ENCODE assay signal across 8 cellular contexts in genomic region chr9:121698627-121699270, GRCh38. TPM values are rescaled to one million over a fixed set of nuclear protein-coding genes. Genes with fewer than 3 reads are reported as not detected.
DNase-seq lines count a peak whose midpoint lies in the region; ATAC-seq and TF ChIP-seq lines count a peak whose summit lies in the region.

No MANE protein-coding gene starts in this region.

- CTCF ChIA-PET in CD4-positive, alpha-beta memory T cell (lab: Charles Lee; ENCODE audit: partially characterized antibody): no interaction called here

- intact Hi-C loops in natural killer cell (cut with micrococcal nuclease): no loop called here
- intact Hi-C loops in CD4-positive, alpha-beta memory T cell (cut with micrococcal nuclease): no loop called here

- peak overlapping the region; percentile 42 for H3K4me3 Mint-ChIP-seq in natural killer cell
- peak overlapping the region in 2 of 8 donors; percentile 65 to 73 for H3K4me3 Mint-ChIP-seq in CD4-positive, alpha-beta memory T cell

- no peak overlapping the region for H3K27ac Mint-ChIP-seq in natural killer cell
- H3K27ac Mint-ChIP-seq in CD4-positive, alpha-beta memory T cell: no peak overlapping the region

- ATAC-seq in natural killer cell: peak; percentile 11 to 50 (median 43)

- no peaks in the 10 kb centered on the region for H3K36me3 ChIP-seq in CD4-positive, alpha-beta memory T cell (ENCODE audit: insufficient read depth, low read length)

- H3K9me3 ChIP-seq in CD4-positive, alpha-beta memory T cell (ENCODE audit: control insufficient read depth in 1 of 2, low read length in 2 of 2): no peaks in the 10 kb centered on the region

- H3K27me3 ChIP-seq in CD4-positive, alpha-beta memory T cell (ENCODE audit: insufficient read depth, low read length): peaks cover 14% of the 10 kb centered on the region

- peaks cover 12% of the 10 kb centered on the region for H3K4me1 ChIP-seq in CD4-positive, alpha-beta memory T cell (ENCODE audit: insufficient read depth, low read length)

- POLR2A ChIA-PET in CD4-positive, alpha-beta memory T cell (lab: Charles Lee; ENCODE audit: partially characterized antibody): no interaction called here

- no peak for TF ChIP-seq CTCF in natural killer cell (IDR thresholded peaks at IDR 0.05)

- H3K9me3 Mint-ChIP-seq in natural killer cell: no peaks in the 10 kb centered on the region
- H3K9me3 Mint-ChIP-seq in CD4-positive, alpha-beta memory T cell: no peaks in the 10 kb centered on the region

- peaks cover 31 to 37% of the 10 kb centered on the region in 2 donors for H3K27me3 Mint-ChIP-seq in natural killer cell (ENCODE audit: low read depth in 2 of 2)
- H3K27me3 Mint-ChIP-seq in CD4-positive, alpha-beta memory T cell: peaks cover 24 to 37% of the 10 kb centered on the region in 2 donors

- DNase-seq in activated gamma-delta T cell treated with Interleukin-2 at 50 U/mL for 16 hours (peak; percentile 16), activated gamma-delta T cell (lab: John Stamatoyannopoulos, UW) (no peak), NCI-H2227 (lab: John Stamatoyannopoulos, UW; ENCODE audit: unreplicated experiment) (peak; percentile 86), dermis blood vessel endothelial cell (peak; percentile 47), natural killer cell (no peak), HT-29 (ENCODE audit: low spot score) (no peak), T-helper 1 cell (no peak)
- no peak for DNase-seq in CD4-positive, alpha-beta memory T cell

- no peak overlapping the region for H3K27ac ChIP-seq in CD4-positive, alpha-beta memory T cell (ENCODE audit: low read depth, low read length)

- no peaks in the 10 kb centered on the region for H3K36me3 Mint-ChIP-seq in natural killer cell
- H3K36me3 Mint-ChIP-seq in CD4-positive, alpha-beta memory T cell: no peaks in the 10 kb centered on the region

- H3K4me1 Mint-ChIP-seq in natural killer cell: peaks cover 5 to 28% of the 10 kb centered on the region in 2 donors
- peaks cover 1 to 10% (median 7%) of the 10 kb centered on the region in 4 donors for H3K4me1 Mint-ChIP-seq in CD4-positive, alpha-beta memory T cell

- H3K4me3 ChIP-seq in CD4-positive, alpha-beta memory T cell (ENCODE audit: low read length in 2 of 2): no peak overlapping the region

RNA-seq across cellular contexts. Expression of gene DAB2IP, which starts 47.3 kb away (rescaled TPM):
- total RNA-seq in dermis blood vessel endothelial cell (24.3 and 38.4 TPM in 2 replicates), natural killer cell (1 to 10 TPM in 1 of 3 donors, under 1 TPM in 1, not detected in 1; 0.19 to 2.5 TPM)
- 47.4 and 58.1 TPM in 2 replicates for total RNA-seq in HT-29 (2014; rRNA removed; shearing (Covaris generic))
- not detected for total RNA-seq in CD4-positive, alpha-beta memory T cell
- polyA plus RNA-seq in CD4-positive, alpha-beta memory T cell: not detected

Comparison
In these comparisons a context has a peak if more than half of its experiments do, and no peak if none do; other contexts are left out.
1. DNase-seq: peak in activated gamma-delta T cell treated with Interleukin-2 at 50 U/mL for 16 hours (single experiment), NCI-H2227 (single experiment) and dermis blood vessel endothelial cell (single experiment); none in activated gamma-delta T cell (single experiment), natural killer cell (single experiment), HT-29 (single experiment), T-helper 1 cell (0 of 5) and CD4-positive, alpha-beta memory T cell (0 of 5).